ENCODE assay signal across 10 cellular contexts in the genomic region with DNA sequence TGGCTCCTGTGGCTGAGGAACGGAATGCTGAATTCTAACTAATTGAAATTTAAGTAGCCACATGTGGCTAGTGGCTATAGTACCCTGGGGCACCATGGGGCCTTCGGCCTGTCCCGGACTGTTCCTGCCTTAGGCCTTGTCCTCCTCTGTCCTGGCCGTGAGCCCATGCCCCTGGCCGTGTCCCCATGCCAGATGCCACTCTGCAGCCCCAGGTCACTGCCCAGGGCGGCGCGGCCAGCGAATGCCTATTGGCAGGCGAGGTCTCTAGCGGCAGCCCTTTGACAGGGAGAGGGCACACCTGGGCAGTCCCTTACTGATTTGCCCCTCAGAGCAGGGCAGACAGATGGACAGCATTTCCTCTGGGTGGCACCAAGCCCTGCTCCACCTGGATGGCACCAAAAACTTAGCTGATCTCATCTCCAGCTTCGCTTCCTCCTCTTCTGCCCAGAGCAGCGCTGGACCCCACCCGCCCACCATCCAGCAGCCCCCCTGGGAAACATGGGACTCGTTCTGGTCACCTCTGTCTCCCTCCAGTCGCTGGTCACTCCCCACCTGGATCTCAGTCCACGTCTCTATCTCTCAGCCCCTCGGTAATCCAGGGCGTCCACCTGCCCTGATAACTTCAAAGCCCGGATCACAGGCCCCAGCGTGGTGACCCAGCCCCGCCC. TPM values are rescaled to one million over a fixed set of nuclear protein-coding genes. Genes with fewer than 3 reads are reported as not detected.
A peak's percentile ranks its signal among the peaks of the same experiment; 100 is the strongest.
DNase-seq lines count a peak whose midpoint lies in the region; TF ChIP-seq lines count a peak whose summit lies in the region.
"Had no signal": no experiment of that assay in that cellular context is flagged by ENCODE, and none has a peak within 500 bp of the region (broad histone marks: within the 10 kb centered on the region; RNA-seq: fewer than 3 reads in every experiment).

No MANE protein-coding gene starts in this region.

- DNase-seq in T-helper 1 cell (no peak), H4 (ENCODE audit: low spot score) (no peak), uterus (no peak), NCI-H526 treated with DMSO at 0.1 percent for 48 hours (lab: John Stamatoyannopoulos, UW) (no peak)

- no peaks in the 10 kb centered on the region for H3K36me3 ChIP-seq in iPS-18a (ENCODE audit: control insufficient read depth, low read depth, low read length)
- no peaks in the 10 kb centered on the region for H3K36me3 ChIP-seq in subcutaneous abdominal adipose tissue (ENCODE audit: control insufficient read depth in 5 of 5, insufficient read depth in 5 of 5, low read length in 5 of 5)
- no peaks in the 10 kb centered on the region for H3K36me3 ChIP-seq in uterus

- no peaks in the 10 kb centered on the region for H3K27me3 Mint-ChIP-seq in T-helper 1 cell treated with Interleukin-12 subunit alpha and Interleukin-12 subunit beta and Interleukin-4 antibody, amounts not matched to agents 30 μg/mL and 1 μg/mL, for 36 hours (ENCODE audit: low read depth)

- peak overlapping the region; percentile 81 for H3K4me3 Mint-ChIP-seq in T-helper 1 cell treated with Interleukin-12 subunit alpha and Interleukin-12 subunit beta and Interleukin-4 antibody, amounts not matched to agents 30 μg/mL and 1 μg/mL, for 36 hours

- peaks cover 59% of the 10 kb centered on the region for H3K4me1 Mint-ChIP-seq in T-helper 1 cell treated with Interleukin-12 subunit alpha and Interleukin-12 subunit beta and Interleukin-4 antibody, amounts not matched to agents 30 μg/mL and 1 μg/mL, for 36 hours (ENCODE audit: low read depth)

- no peak for TF ChIP-seq POLR2A in uterus (IDR thresholded peaks at IDR 0.05)

- H3K27ac ChIP-seq in VCaP: peak overlapping the region; percentile 82; the same call in 1 of the 2 replicates
- H3K27ac ChIP-seq in iPS-18a (ENCODE audit: low read length): no peak overlapping the region
- no peak overlapping the region for H3K27ac ChIP-seq in subcutaneous abdominal adipose tissue (ENCODE audit: low read depth, low read length)
- H3K27ac ChIP-seq in uterus: no peak overlapping the region

- H3K27me3 ChIP-seq in iPS-18a (ENCODE audit: control insufficient read depth, insufficient read depth, low read length): peaks cover 37% of the 10 kb centered on the region
- H3K27me3 ChIP-seq in subcutaneous abdominal adipose tissue (ENCODE audit: control insufficient read depth in 5 of 5, insufficient read depth in 4 of 5, low read length in 5 of 5): peaks cover 0 to 6% (median 0%) of the 10 kb centered on the region in 5 donors
- no peaks in the 10 kb centered on the region for H3K27me3 ChIP-seq in uterus

- H3K9ac ChIP-seq in iPS-18a (ENCODE audit: low read length): no peak overlapping the region
- H3K9ac ChIP-seq in subcutaneous abdominal adipose tissue (ENCODE audit: low read length in 5 of 5): peak overlapping the region in 3 of 5 donors; percentile 49 to 68 (median 57)

- peak overlapping the region; percentile 78 for H3K27ac Mint-ChIP-seq in T-helper 1 cell treated with Interleukin-12 subunit alpha and Interleukin-12 subunit beta and Interleukin-4 antibody, amounts not matched to agents 30 μg/mL and 1 μg/mL, for 36 hours

- H3K4me3 ChIP-seq in iPS-18a (ENCODE audit: low read length): peak overlapping the region; percentile 64
- peak overlapping the region; percentile 58 to 71 (median 68) for H3K4me3 ChIP-seq in subcutaneous abdominal adipose tissue (ENCODE audit: low read depth in 1 of 5, low read length in 5 of 5)
- no peak overlapping the region for H3K4me3 ChIP-seq in uterus

- H3K9me3 Mint-ChIP-seq in T-helper 1 cell treated with Interleukin-12 subunit alpha and Interleukin-12 subunit beta and Interleukin-4 antibody, amounts not matched to agents 30 μg/mL and 1 μg/mL, for 36 hours: no peaks in the 10 kb centered on the region

- intact Hi-C loops in uterus (cut with DNase I; ENCODE audit: low total_unique reads): loop anchor here (10.0 kb wide), 1 partner anchor 748 kb away; no protein-coding TSS in a partner anchor

- peaks cover 15% of the 10 kb centered on the region for H3K36me3 Mint-ChIP-seq in T-helper 1 cell treated with Interleukin-12 subunit alpha and Interleukin-12 subunit beta and Interleukin-4 antibody, amounts not matched to agents 30 μg/mL and 1 μg/mL, for 36 hours (ENCODE audit: low read depth)

- H3K4me1 ChIP-seq in iPS-18a (ENCODE audit: control insufficient read depth, low read depth, low read length) (peaks cover 4% of the 10 kb centered on the region), subcutaneous abdominal adipose tissue (ENCODE audit: control insufficient read depth in 5 of 5, insufficient read depth in 5 of 5, low read length in 5 of 5) (peaks cover 0 to 50% (median 43%) of the 10 kb centered on the region in 5 donors), uterus (peaks cover 6 to 7% of the 10 kb centered on the region in 2 donors)

- TF ChIP-seq CTCF in VCaP (conservative IDR thresholded peaks at IDR 0.05) (no peak), uterus (IDR thresholded peaks at IDR 0.05) (no peak)

- H3K9me3 ChIP-seq in iPS-18a (ENCODE audit: control insufficient read depth, low read depth, low read length) (no peaks in the 10 kb centered on the region), subcutaneous abdominal adipose tissue (ENCODE audit: control insufficient read depth in 5 of 5, low read length in 5 of 5) (no peaks in the 10 kb centered on the region), uterus (no peaks in the 10 kb centered on the region)

RNA-seq across cellular contexts. Expression of a gene that starts 1.1 kb away (rescaled TPM):
- total RNA-seq in H4 (2014; rRNA removed; shearing (Covaris generic)): 33.4 and 34.3 TPM in 2 replicates
- total RNA-seq in uterus: 10 to 100 TPM in 3 of 4 donors, 1 to 10 TPM in 1; 5.0 to 46.1 (median 28.0) TPM

RNA-seq across cellular contexts. Expression of a gene that starts 45.6 kb away (rescaled TPM):
- total RNA-seq in H4 (2014; rRNA removed; shearing (Covaris generic)): not detected in 2 replicates
- total RNA-seq in uterus: under 1 TPM in 1 of 4 donors, not detected in 3; 0.07 TPM
- total RNA-seq: A172, lung microvascular endothelial cell had no signal

Comparison
In these comparisons a context has a peak if more than half of its experiments do, and no peak if none do; other contexts are left out.
1. H3K4me3 ChIP-seq: peak in iPS-18a (single experiment) and subcutaneous abdominal adipose tissue (5 of 5); none in uterus (0 of 2).